In genomic region chr3:181486496-181486895, GRCh38 we compare ENCODE assay signal across 18 cellular contexts.
A peak's percentile ranks its signal among the peaks of the same experiment; 100 is the strongest.
DNase-seq lines count a peak whose midpoint lies in the region; ATAC-seq, FAIRE-seq and TF ChIP-seq lines count a peak whose summit lies in the region.
"Had no signal": no experiment of that assay in that cellular context is flagged by ENCODE, and none has a peak within 500 bp of the region (broad histone marks: within the 10 kb centered on the region; RNA-seq: fewer than 3 reads in every experiment).

No MANE protein-coding gene starts in this region.

- H3K4me3 ChIP-seq in DOHH2 (ENCODE audit: low read length) (peak overlapping the region; percentile 82), Loucy (ENCODE audit: low read length, poor library complexity, severe bottlenecking) (peak overlapping the region; percentile 30), kidney (ENCODE audit: low read length in 2 of 2) (no peak overlapping the region), osteoblast (ENCODE audit: insufficient read depth, low read length) (no peak overlapping the region)

- H3K9me3 ChIP-seq in DOHH2 (ENCODE audit: control insufficient read depth, insufficient read depth, low read length) (no peaks in the 10 kb centered on the region), Loucy (ENCODE audit: insufficient read depth, low read depth, low read length) (no peaks in the 10 kb centered on the region), kidney (ENCODE audit: control insufficient read depth in 1 of 2, low read length in 2 of 2) (no peaks in the 10 kb centered on the region), osteoblast (ENCODE audit: low read depth, low read length) (no peaks in the 10 kb centered on the region)

- intact Hi-C loops in kidney (cut with DNase I) = no loop called here

- TF ChIP-seq CTCF in DOHH2 (IDR thresholded peaks at IDR 0.05; ENCODE audit: low read depth, low read length, poor library complexity, severe bottlenecking) (no peak), Loucy (conservative IDR thresholded peaks at IDR 0.05; ENCODE audit: low read length) (no peak), kidney (IDR thresholded peaks at IDR 0.05; ENCODE audit: borderline replicate concordance, extremely low read depth, insufficient read depth) (no peak), osteoblast (IDR thresholded peaks at IDR 0.05; ENCODE audit: extremely low read depth, low read depth, low read length) (no peak)

- peaks cover 7% of the 10 kb centered on the region; the same call in 1 of the 2 replicates for H3K36me3 ChIP-seq in DOHH2 (ENCODE audit: control insufficient read depth, low read length)
- H3K36me3 ChIP-seq in Loucy (ENCODE audit: insufficient read depth, low read length) = no peaks in the 10 kb centered on the region
- no peaks in the 10 kb centered on the region for H3K36me3 ChIP-seq in kidney (ENCODE audit: control insufficient read depth in 1 of 2, insufficient read depth in 2 of 2, low read length in 2 of 2)
- no peaks in the 10 kb centered on the region for H3K36me3 ChIP-seq in osteoblast (ENCODE audit: insufficient read depth, low read length)

- H3F3A ChIP-seq in DOHH2 (ENCODE audit: control insufficient read depth, insufficient read depth) = peaks cover 40% of the 10 kb centered on the region
- no peaks in the 10 kb centered on the region for H3F3A ChIP-seq in Loucy (ENCODE audit: low read depth)

- H3K4me1 ChIP-seq in DOHH2 (ENCODE audit: control insufficient read depth, low read length) (peaks cover 97% of the 10 kb centered on the region), Loucy (ENCODE audit: insufficient read depth, low read length, poor library complexity, severe bottlenecking) (peaks cover 21% of the 10 kb centered on the region), kidney (ENCODE audit: control insufficient read depth in 1 of 2, insufficient read depth in 1 of 2, low read depth in 1 of 2, low read length in 2 of 2) (no peaks in the 10 kb centered on the region), osteoblast (ENCODE audit: insufficient read depth, low read length) (no peaks in the 10 kb centered on the region)

- peak overlapping the region; percentile 100 for H3K27ac ChIP-seq in DOHH2 (ENCODE audit: low read depth, low read length)
- H3K27ac ChIP-seq in kidney (ENCODE audit: low read depth in 2 of 2, low read length in 2 of 2) = no peak overlapping the region
- H3K27ac ChIP-seq in osteoblast (ENCODE audit: low read depth, low read length) = no peak overlapping the region

- FAIRE-seq in kidney (lab: Jason Lieb, UNC) = no peak

- no peaks in the 10 kb centered on the region for H3K79me2 ChIP-seq in DOHH2 (ENCODE audit: control insufficient read depth, low read length)
- H3K79me2 ChIP-seq in Loucy (ENCODE audit: insufficient read depth, low read length) = no peaks in the 10 kb centered on the region
- H3K79me2 ChIP-seq in osteoblast (ENCODE audit: insufficient read depth, low read length) = no peaks in the 10 kb centered on the region

- peak overlapping the region; percentile 45; the same call in 1 of the 2 replicates for H2AFZ ChIP-seq in Loucy (ENCODE audit: low read length)
- no peak overlapping the region for H2AFZ ChIP-seq in osteoblast (ENCODE audit: low read length)

- DNase-seq in astrocyte of the hippocampus (ENCODE audit: low read depth, low spot score) (peak; percentile 45), left lobe of liver (ENCODE audit: low spot score) (no peak), kidney (no peak), osteoblast (ENCODE audit: insufficient read length, low spot score, missing footprints) (no peak)
- no peak for DNase-seq in activated effector memory CD4-positive, alpha-beta T cell treated with anti-CD3 and anti-CD28 coated beads, Interleukin-2, amount 50 U/mL, for 16 hours
- DNase-seq: ACHN; CD4-positive, CD25-positive, alpha-beta regulatory T cell; DND-41; GF-D8; GOT3; HFFc6; Karpas-422; NCI-H1436; NCI-H2081 treated with DMSO at 0.1 percent for 48 hours; SHP77 treated with DMSO at 0.1 percent for 48 hours had no signal

- H4K20me1 ChIP-seq in DOHH2 (ENCODE audit: control insufficient read depth, insufficient read depth, low read depth, low read length) = no peaks in the 10 kb centered on the region
- no peaks in the 10 kb centered on the region for H4K20me1 ChIP-seq in Loucy (ENCODE audit: insufficient read depth, low read length, poor library complexity, severe bottlenecking)
- no peaks in the 10 kb centered on the region for H4K20me1 ChIP-seq in osteoblast (ENCODE audit: insufficient read depth, low read length)

- peak overlapping the region; percentile 19 for H3K9ac ChIP-seq in Loucy (ENCODE audit: low read depth, low read length, poor library complexity, severe bottlenecking)
- H3K9ac ChIP-seq in kidney (ENCODE audit: low read length in 2 of 2) = no peak overlapping the region

- ATAC-seq in left lobe of liver (peak; percentile 82), HG02885 (IDR thresholded peaks at IDR 0.05; ENCODE audit: poor library complexity, unreplicated experiment) (no peak)

- H3K9me2 ChIP-seq in DOHH2 (replicated peaks; ENCODE audit: control insufficient read depth, low read length) (no peaks in the 10 kb centered on the region), Loucy (replicated peaks; ENCODE audit: low read depth, low read length) (no peaks in the 10 kb centered on the region)

- H3K4me2 ChIP-seq in DOHH2 (ENCODE audit: low read length) = peak overlapping the region; percentile 100
- H3K4me2 ChIP-seq in Loucy (ENCODE audit: low read depth, low read length, poor library complexity, severe bottlenecking) = peak overlapping the region; percentile 48
- no peak overlapping the region for H3K4me2 ChIP-seq in osteoblast (ENCODE audit: insufficient read depth, low read length)

- no peaks in the 10 kb centered on the region for H3K27me3 ChIP-seq in DOHH2 (ENCODE audit: control insufficient read depth, low read length)
- no peaks in the 10 kb centered on the region for H3K27me3 ChIP-seq in Loucy (ENCODE audit: insufficient read depth, low read length, poor library complexity, severe bottlenecking)
- H3K27me3 ChIP-seq in osteoblast (ENCODE audit: insufficient read depth, low read length) = no peaks in the 10 kb centered on the region

Comparison
In these comparisons a context has a peak if more than half of its experiments do, and no peak if none do; other contexts are left out.
1. H3K4me3 ChIP-seq: peak in DOHH2 (single experiment) and Loucy (single experiment); none in kidney (0 of 2) and osteoblast (single experiment).